13 cellular contexts compared by ENCODE assay signal in genomic region chr11:62577046-62577708, GRCh38. TPM values are rescaled to one million over a fixed set of nuclear protein-coding genes. Genes with fewer than 3 reads are reported as not detected.
A peak's percentile ranks its signal among the peaks of the same experiment; 100 is the strongest.
DNase-seq lines count a peak whose midpoint lies in the region; ATAC-seq, FAIRE-seq and TF ChIP-seq lines count a peak whose summit lies in the region.
"Had no signal": no experiment of that assay in that cellular context is flagged by ENCODE, and none has a peak within 500 bp of the region (broad histone marks: within the 10 kb centered on the region; RNA-seq: fewer than 3 reads in every experiment).

No MANE protein-coding gene starts in this region.

- no peak for FAIRE-seq in pancreas (lab: Jason Lieb, UNC)
- FAIRE-seq: frontal cortex had no signal

- H3K27ac ChIP-seq in neural progenitor cell, result no peak overlapping the region
- H3K27ac ChIP-seq in pancreas, result no peak overlapping the region

- no peak overlapping the region for H3K9ac ChIP-seq in neural progenitor cell

- H3F3A ChIP-seq in neural progenitor cell (ENCODE audit: low read depth), result peaks cover 11% of the 10 kb centered on the region

- H3K27ac Mint-ChIP-seq in neural progenitor cell, result no peak overlapping the region

- peaks cover 12% of the 10 kb centered on the region for H3K27me3 Mint-ChIP-seq in neural progenitor cell (ENCODE audit: insufficient read depth, low read depth)

- ATAC-seq in Right ventricle myocardium superior (ENCODE audit: poor library complexity) (no peak), left ventricle myocardium superior (no peak), pancreas (no peak)

- no peaks in the 10 kb centered on the region for H3K9me3 ChIP-seq in neural progenitor cell (ENCODE audit: low read depth)
- no peaks in the 10 kb centered on the region for H3K9me3 ChIP-seq in pancreas
- H3K9me3 ChIP-seq: prostate gland had no signal

- H3K4me1 ChIP-seq in neural progenitor cell, result peaks cover 11% of the 10 kb centered on the region
- peaks cover 5 to 10% (median 6%) of the 10 kb centered on the region in 3 donors for H3K4me1 ChIP-seq in pancreas

- peak; percentile 40 for DNase-seq in Right ventricle myocardium superior
- DNase-seq in left ventricle myocardium superior, result no peak
- peak; percentile 98 for DNase-seq in glomerular endothelial cell (ENCODE audit: extremely low read depth, low read depth, low spot score)
- no peak for DNase-seq in neural progenitor cell (ENCODE audit: low spot score)
- no peak for DNase-seq in NCI-H2227 treated with DMSO at 0.1 percent for 48 hours (lab: John Stamatoyannopoulos, UW)
- no peak for DNase-seq in pancreas
- no peak for DNase-seq in superior temporal gyrus (ENCODE audit: extremely low spot score)
- DNase-seq in activated gamma-delta T cell (lab: John Stamatoyannopoulos, UW), result no peak
- DNase-seq: activated CD4-positive, alpha-beta T cell treated with anti-CD3 and anti-CD28 coated beads, Interleukin-2, amount 50 U/mL, for 1 hour; NCI-H1694; trophoblast cell had no signal

- no peaks in the 10 kb centered on the region for H3K9me3 Mint-ChIP-seq in neural progenitor cell

- H3K4me3 Mint-ChIP-seq in neural progenitor cell, result peak overlapping the region; percentile 1

- H3K36me3 Mint-ChIP-seq in neural progenitor cell, result peaks cover 22% of the 10 kb centered on the region

- no peak overlapping the region for H3K4me2 ChIP-seq in neural progenitor cell

- H3K4me1 Mint-ChIP-seq in neural progenitor cell, result peaks cover 27% of the 10 kb centered on the region

- WGBS in pancreas, 2 donors, result 81% methylated on average over 12 of the region's 12 CpGs

- intact Hi-C loops in Right ventricle myocardium superior (cut with DNase I) (no loop called here), left ventricle myocardium superior (cut with micrococcal nuclease) (no loop called here), pancreas (cut with DNase I) (no loop called here)

- TF ChIP-seq CTCF in neural progenitor cell (IDR thresholded peaks at IDR 0.05) (no peak), pancreas (IDR thresholded peaks at IDR 0.05) (no peak)

- H4K20me1 ChIP-seq in neural progenitor cell (ENCODE audit: low read depth), result peaks cover 16% of the 10 kb centered on the region

- H2AFZ ChIP-seq in neural progenitor cell (replicated peaks), result no peak overlapping the region

- H3K4me3 ChIP-seq in neural progenitor cell (no peak overlapping the region), pancreas (no peak overlapping the region)
- H3K4me3 ChIP-seq: prostate gland had no signal

- H3K27me3 ChIP-seq in neural progenitor cell (no peaks in the 10 kb centered on the region), pancreas (no peaks in the 10 kb centered on the region)

- H3K36me3 ChIP-seq in neural progenitor cell, result peaks cover 2% of the 10 kb centered on the region
- peaks cover 0 to 27% (median 9%) of the 10 kb centered on the region in 3 donors for H3K36me3 ChIP-seq in pancreas

- peaks cover 18% of the 10 kb centered on the region for H3K79me2 ChIP-seq in neural progenitor cell (ENCODE audit: low read depth)

RNA-seq across cellular contexts. Expression of gene EEF1G, which starts 3.5 kb away (rescaled TPM):
- total RNA-seq in Right ventricle myocardium superior (794 TPM), left ventricle myocardium superior (804 TPM), glomerular endothelial cell (1,186 and 1,947 TPM in 2 replicates), neural progenitor cell (ENCODE audit: low replicate concordance) (2,358 and 3,183 TPM in 2 replicates), pancreas (1,000 to 10,000 TPM in 4 of 6 donors, 100 to 1,000 TPM in 2; 723 to 1,171 (median 1,053) TPM)
- polyA plus RNA-seq in pancreas, result 100 to 1,000 TPM; 630 to 745 TPM

RNA-seq across cellular contexts. Expression of gene TUT1, which starts 14.1 kb away (rescaled TPM):
- 14.7 TPM for total RNA-seq in Right ventricle myocardium superior
- 12.3 TPM for total RNA-seq in left ventricle myocardium superior
- 12.8 and 16.8 TPM in 2 replicates for total RNA-seq in glomerular endothelial cell
- total RNA-seq in neural progenitor cell (ENCODE audit: low replicate concordance), result 4.8 and 23.1 TPM in 2 replicates
- total RNA-seq in pancreas, result 10 to 100 TPM; 12.0 to 20.3 (median 14.6) TPM
- polyA plus RNA-seq in pancreas, result 10 to 100 TPM; 24.6 to 33.4 TPM

RNA-seq across cellular contexts. Expression of gene MTA2, which starts 24.5 kb away (rescaled TPM):
- total RNA-seq in Right ventricle myocardium superior (28.2 TPM), left ventricle myocardium superior (33.1 TPM), glomerular endothelial cell (143 and 154 TPM in 2 replicates), neural progenitor cell (ENCODE audit: low replicate concordance) (108 and 135 TPM in 2 replicates), pancreas (10 to 100 TPM; 14.7 to 35.6 (median 23.0) TPM)
- 10 to 100 TPM; 28.7 to 42.3 TPM for polyA plus RNA-seq in pancreas

RNA-seq across cellular contexts. Expression of gene AHNAK, which starts 30.6 kb away (rescaled TPM):
- total RNA-seq in Right ventricle myocardium superior (318 TPM), left ventricle myocardium superior (354 TPM), glomerular endothelial cell (562 and 666 TPM in 2 replicates), neural progenitor cell (ENCODE audit: low replicate concordance) (14.9 and 15.0 TPM in 2 replicates), pancreas (100 to 1,000 TPM in 1 of 6 donors, 10 to 100 TPM in 5; 53.2 to 163 (median 77.2) TPM)
- polyA plus RNA-seq in pancreas, result 10 to 100 TPM; 18.7 to 32.5 TPM

RNA-seq across cellular contexts. Expression of gene EML3, which starts 35.4 kb away (rescaled TPM):
- total RNA-seq in Right ventricle myocardium superior (13.1 TPM), left ventricle myocardium superior (12.9 TPM), glomerular endothelial cell (33.2 and 83.2 TPM in 2 replicates), neural progenitor cell (ENCODE audit: low replicate concordance) (4.0 and 26.6 TPM in 2 replicates), pancreas (10 to 100 TPM; 22.0 to 34.1 (median 23.4) TPM)
- 10 to 100 TPM; 70.7 to 86.4 TPM for polyA plus RNA-seq in pancreas

Comparison
In these comparisons a context has a peak if more than half of its experiments do, and no peak if none do; other contexts are left out.
1. DNase-seq: peak in Right ventricle myocardium superior (single experiment) and glomerular endothelial cell (single experiment); none in left ventricle myocardium superior (single experiment), neural progenitor cell (single experiment), NCI-H2227 treated with DMSO at 0.1 percent for 48 hours (single experiment), pancreas (0 of 6), superior temporal gyrus (single experiment) and activated gamma-delta T cell (single experiment).